Comparison of ENCODE assay signal across 8 cellular contexts in the genomic region with DNA sequence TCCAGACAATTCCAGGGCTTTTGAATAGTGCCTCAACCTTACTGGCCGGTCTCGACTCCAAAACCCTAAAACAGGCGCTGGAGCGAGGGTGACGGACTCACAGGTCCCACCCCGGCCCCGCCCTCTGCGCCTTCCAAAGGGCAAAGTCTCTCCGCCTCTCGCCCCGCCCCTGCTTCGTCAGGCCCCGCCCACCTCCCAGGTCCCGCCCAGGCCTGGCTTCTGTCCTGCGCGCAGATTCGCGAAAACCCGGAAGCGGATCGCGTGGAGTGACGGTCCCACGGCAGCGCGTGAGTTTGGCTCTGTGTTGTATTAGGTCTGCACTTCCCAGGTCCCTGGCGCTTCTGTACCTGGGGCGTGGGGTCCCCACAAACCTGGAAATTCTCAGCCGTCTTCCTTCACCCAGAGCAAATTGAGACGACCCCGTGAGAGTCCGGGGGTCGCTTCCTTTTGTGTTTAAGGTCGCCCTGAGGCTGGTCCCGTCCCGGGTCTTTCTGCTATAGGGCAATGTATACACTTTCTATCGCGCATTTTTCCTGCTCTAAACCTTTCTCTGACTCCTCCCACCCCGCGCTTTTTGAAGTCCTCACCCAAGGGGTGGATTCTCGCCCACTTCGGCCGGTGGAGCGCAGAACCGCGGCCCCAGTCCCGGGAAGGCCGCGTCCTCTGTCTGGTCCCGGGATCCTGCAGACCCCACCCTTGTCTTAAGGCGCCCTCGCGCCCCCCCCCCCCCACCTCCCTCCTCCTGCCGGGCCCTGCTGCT. TPM values are rescaled to one million over a fixed set of nuclear protein-coding genes. Genes with fewer than 3 reads are reported as not detected.
DNase-seq lines count a peak whose midpoint lies in the region; ATAC-seq and TF ChIP-seq lines count a peak whose summit lies in the region.

A gene (plus strand): TSS at position 231 of the 760 bp plus-strand sequence. CDS start 16,090 bp downstream, outside the sequence.

- H3K9me3 Mint-ChIP-seq in activated T-helper 2 cell treated with anti-CD3 and anti-CD28 coated beads, Interferon-gamma antibody, Interleukin-2, Interleukin-4, amounts not matched to agents 10 μg/mL and 5 μg/mL and 100 μg/mL, durations not matched to agents 14 hours and 24 hours and 36 hours, result peaks cover 51% of the 10 kb centered on the region
- peaks cover 9% of the 10 kb centered on the region for H3K9me3 Mint-ChIP-seq in nephron

- POLR2A ChIA-PET in BJ (lab: Charles Lee) (no interaction called here), Panc1 (lab: Charles Lee) (interaction anchor here (0.7 kb wide), 1 partner anchor 52 kb away, joined by 8 read pairs; no protein-coding TSS in a partner anchor)

- in situ Hi-C loops in Panc1 (cut with HindIII; ENCODE audit: low pct_unique_long_range_greater_than_20kb, low sequenced_read_pairs), result no loop called here

- no peaks in the 10 kb centered on the region for H3K27me3 ChIP-seq in BJ (ENCODE audit: control insufficient read depth, insufficient read depth, low read length)
- no peaks in the 10 kb centered on the region for H3K27me3 ChIP-seq in Panc1 (ENCODE audit: control insufficient read depth, insufficient read depth, low read length)

- H3K4me3 Mint-ChIP-seq in activated T-helper 2 cell treated with anti-CD3 and anti-CD28 coated beads, Interferon-gamma antibody, Interleukin-2, Interleukin-4, amounts not matched to agents 10 μg/mL and 5 μg/mL and 100 μg/mL, durations not matched to agents 14 hours and 24 hours and 36 hours (ENCODE audit: low read depth), result peak within 1 kb of the TSS; percentile 85
- peak within 1 kb of the TSS; percentile 96 to 99 (median 97) for H3K4me3 Mint-ChIP-seq in nephron

- no peaks in the 10 kb centered on the region; the same call in 1 of the 2 replicates for H3K9me3 ChIP-seq in Panc1 (ENCODE audit: control insufficient read depth, insufficient read depth, low read depth, low read length)

- TF ChIP-seq CTCF in BJ (IDR thresholded peaks at IDR 0.05; ENCODE audit: insufficient read depth, low read depth, low read length) (no peak), Panc1 (IDR thresholded peaks at IDR 0.05) (no peak), fibroblast of the aortic adventitia (IDR thresholded peaks at IDR 0.05; ENCODE audit: insufficient read depth, low read length) (no peak), nephron (IDR thresholded peaks at IDR 0.05; ENCODE audit: unreplicated experiment in 3 of 3) (no peak)

- H3K36me3 ChIP-seq in BJ (ENCODE audit: control insufficient read depth, insufficient read depth, low read length) (no peaks in the 10 kb centered on the region), Panc1 (ENCODE audit: control insufficient read depth, insufficient read depth, low read length) (no peaks in the 10 kb centered on the region)

- H3K4me1 Mint-ChIP-seq in activated T-helper 2 cell treated with anti-CD3 and anti-CD28 coated beads, Interferon-gamma antibody, Interleukin-2, Interleukin-4, amounts not matched to agents 10 μg/mL and 5 μg/mL and 100 μg/mL, durations not matched to agents 14 hours and 24 hours and 36 hours (ENCODE audit: low read depth), result peaks cover 12% of the 10 kb centered on the region
- H3K4me1 Mint-ChIP-seq in nephron, result peaks cover 24% of the 10 kb centered on the region

- CTCF ChIA-PET in BJ (lab: Yijun Ruan, JAX) (no interaction called here), Panc1 (lab: Charles Lee) (interaction anchor here (0.7 kb wide), 1 partner anchor 272 kb away, joined by 4 read pairs; no protein-coding TSS in a partner anchor)

- BruUV-seq in Panc1 (replicated peaks; lab: Mats Ljungman, UMichigan), result no TSS peak

- peaks cover 5% of the 10 kb centered on the region for H3K4me1 ChIP-seq in Panc1 (ENCODE audit: control insufficient read depth, insufficient read depth, low read length)

- no peaks in the 10 kb centered on the region for H3K27me3 Mint-ChIP-seq in activated T-helper 2 cell treated with anti-CD3 and anti-CD28 coated beads, Interferon-gamma antibody, Interleukin-2, Interleukin-4, amounts not matched to agents 10 μg/mL and 5 μg/mL and 100 μg/mL, durations not matched to agents 14 hours and 24 hours and 36 hours (ENCODE audit: low read depth)
- no peaks in the 10 kb centered on the region for H3K27me3 Mint-ChIP-seq in nephron (ENCODE audit: low read depth)

- H3K27ac ChIP-seq in Panc1 (ENCODE audit: low read length), result peak within 1 kb of the TSS; percentile 90

- H3K27ac Mint-ChIP-seq in activated T-helper 2 cell treated with anti-CD3 and anti-CD28 coated beads, Interferon-gamma antibody, Interleukin-2, Interleukin-4, amounts not matched to agents 10 μg/mL and 5 μg/mL and 100 μg/mL, durations not matched to agents 14 hours and 24 hours and 36 hours, result peak within 1 kb of the TSS; percentile 76
- H3K27ac Mint-ChIP-seq in nephron, result peak within 1 kb of the TSS; percentile 75 to 97 (median 92)

- H3K36me3 Mint-ChIP-seq in activated T-helper 2 cell treated with anti-CD3 and anti-CD28 coated beads, Interferon-gamma antibody, Interleukin-2, Interleukin-4, amounts not matched to agents 10 μg/mL and 5 μg/mL and 100 μg/mL, durations not matched to agents 14 hours and 24 hours and 36 hours (ENCODE audit: low read depth), result peaks cover 44% of the 10 kb centered on the region
- peaks cover 22% of the 10 kb centered on the region for H3K36me3 Mint-ChIP-seq in nephron (ENCODE audit: low read depth)

- ATAC-seq in GM19395 (IDR thresholded peaks at IDR 0.05; ENCODE audit: unreplicated experiment), result peak; percentile 89
- ATAC-seq in Panc1, result peak; percentile 98

- intact Hi-C loops in Panc1 (cut with micrococcal nuclease; ENCODE audit: unreplicated experiment), result no loop called here
- intact Hi-C loops in activated T-helper 2 cell treated with anti-CD3 and anti-CD28 coated beads, Interferon-gamma antibody, Interleukin-2, Interleukin-4, amounts not matched to agents 10 μg/mL and 5 μg/mL and 100 μg/mL, durations not matched to agents 14 hours and 24 hours and 36 hours (cut with micrococcal nuclease), result loop anchor here (2.0 to 10.0 kb wide), 4 partner anchors 35 to 365 kb away; a partner anchor contains a TSS

- peak within 1 kb of the TSS; percentile 91 for H3K4me3 ChIP-seq in BJ (ENCODE audit: low read depth, low read length)
- H3K4me3 ChIP-seq in Panc1 (ENCODE audit: low read depth in 2 of 2, low read length in 2 of 2), result peak within 1 kb of the TSS; percentile 88 to 90
- peak within 1 kb of the TSS; percentile 78 for H3K4me3 ChIP-seq in fibroblast of the aortic adventitia (ENCODE audit: low read depth, low read length)

- DNase-seq in BJ (ENCODE audit: low read depth), result peak; percentile 20
- peak; percentile 17 for DNase-seq in HT1080 (ENCODE audit: low read depth)
- peak; percentile 56 for DNase-seq in Panc1 (ENCODE audit: low read depth, low spot score)
- peak; percentile 87 for DNase-seq in activated T-helper 2 cell treated with anti-CD3 and anti-CD28 coated beads, Interferon-gamma antibody, Interleukin-2, Interleukin-4, amounts not matched to agents 10 μg/mL and 5 μg/mL and 100 μg/mL, durations not matched to agents 14 hours and 24 hours and 36 hours (ENCODE audit: low spot score)
- DNase-seq in fibroblast of the aortic adventitia (ENCODE audit: low read depth), result peak; percentile 79
- peak; percentile 85 to 97 (median 94) for DNase-seq in stimulated activated naive CD4-positive, alpha-beta T cell (lab: John Stamatoyannopoulos, UW)

RNA-seq across cellular contexts. Expression of the gene that starts here (rescaled TPM):
- polyA plus RNA-seq in BJ (2011; rRNA removed), result 0.60 and 1.5 TPM in 2 replicates
- polyA minus RNA-seq in BJ (2011; rRNA and poly(A)+ RNA removed), result 1.2 and 1.3 TPM in 2 replicates
- 0.98 and 1.1 TPM in 2 replicates for total RNA-seq in HT1080 (2014; rRNA removed; shearing (Covaris generic))
- polyA plus RNA-seq in HT1080 (2015; cell fraction: cytosol; rRNA removed), result 0.48 and 0.63 TPM in 2 replicates
- polyA plus RNA-seq in HT1080 (2015; cell fraction: nucleus; rRNA removed), result 0.65 and 0.76 TPM in 2 replicates
- total RNA-seq in Panc1 (2021; ENCODE audit: unreplicated experiment) (9.6 TPM), fibroblast of the aortic adventitia (ENCODE audit: low replicate concordance) (2.5 and 4.0 TPM in 2 replicates)
- polyA plus RNA-seq in Panc1 (2012; ENCODE audit: insufficient read length), result 2.8 TPM
- 3.4 TPM in 2 replicates for total RNA-seq in activated T-helper 2 cell treated with anti-CD3 and anti-CD28 coated beads, Interferon-gamma antibody, Interleukin-2, Interleukin-4, amounts not matched to agents 10 μg/mL and 5 μg/mL and 100 μg/mL, durations not matched to agents 14 hours and 24 hours and 36 hours

Comparison
In these comparisons a context has a peak if more than half of its experiments do, and no peak if none do; other contexts are left out.
1. Peak in every context shown above with its lines: DNase-seq, ATAC-seq, H3K4me3 ChIP-seq and H3K27ac ChIP-seq.
2. DNase-seq: peak in every context shown above with its lines; median percentile 94 in stimulated activated naive CD4-positive, alpha-beta T cell; 87 in activated T-helper 2 cell treated with anti-CD3 and anti-CD28 coated beads, Interferon-gamma antibody, Interleukin-2, Interleukin-4, amounts not matched to agents 10 μg/mL and 5 μg/mL and 100 μg/mL, durations not matched to agents 14 hours and 24 hours and 36 hours; 79 in fibroblast of the aortic adventitia; 56 in Panc1; 20 in BJ; 17 in HT1080.